In genomic region chr15:27983496-27983895, GRCh38 we compare ENCODE assay signal across 26 cellular contexts.
"Had no signal": no experiment of that assay in that cellular context is flagged by ENCODE, and none has a peak within 500 bp of the region (broad histone marks: within the 10 kb centered on the region; RNA-seq: fewer than 3 reads in every experiment).

No MANE protein-coding gene starts in this region.

- DNase-seq: IMR-90; Karpas-422; KG1; MG63; NCI-H1092; NCI-H1105 treated with DMSO at 0.1 percent for 48 hours; NCI-H1417 treated with DMSO at 0.1 percent for 48 hours; NCI-H146; NCI-H1694 treated with DMSO at 0.1 percent for 48 hours; NCI-H2029; NCI-H2081 treated with DMSO at 0.1 percent for 48 hours; NCI-H2171; NCI-H226; NCI-H446; NCI-H510A; NCI-H524 treated with DMSO at 0.1 percent for 48 hours; NCI-H69; NCI-H774; NK-92 treated with Interleukin-12 subunit alpha and Interleukin-12 subunit beta, amount 100 ng/mL, for 24 hours; PC-3; SHP77; SK-N-SH; SW 1271 had no signal

- H3K27ac ChIP-seq: RWPE1 had no signal

- H3K9me3 ChIP-seq: MG63, SK-N-SH had no signal

- FAIRE-seq: HepG2 had no signal

- H3K36me3 ChIP-seq: MG63 had no signal

- ATAC-seq: HepG2, Panc1, PC-3 had no signal

- H3K27me3 ChIP-seq: MG63 had no signal

- H3K4me2 ChIP-seq: SK-N-SH had no signal

- H3K4me3 ChIP-seq: MG63 had no signal

- H3K9ac ChIP-seq: SK-N-SH had no signal
